Comparison of ENCODE assay signal across 27 cellular contexts in genomic region chr2:167340322-167340721, GRCh38. TPM values are rescaled to one million over a fixed set of nuclear protein-coding genes. Genes with fewer than 3 reads are reported as not detected.
DNase-seq lines count a peak whose midpoint lies in the region; ATAC-seq, FAIRE-seq and TF ChIP-seq lines count a peak whose summit lies in the region.
"Had no signal": no experiment of that assay in that cellular context is flagged by ENCODE, and none has a peak within 500 bp of the region (broad histone marks: within the 10 kb centered on the region; RNA-seq: fewer than 3 reads in every experiment).

No MANE protein-coding gene starts in this region.

- H4K5ac ChIP-seq in IMR-90 (ENCODE audit: low read depth, low read length): no peak overlapping the region

- no peak overlapping the region for H3K4me3 ChIP-seq in HepG2 (replicated peaks in 1 of 3; ENCODE audit: insufficient read depth in 1 of 3, low read depth in 2 of 3, low read length in 3 of 3)
- no peak overlapping the region for H3K4me3 ChIP-seq in right lobe of liver
- H3K4me3 ChIP-seq in IMR-90 (ENCODE audit: insufficient read depth, low read depth, low read length): no peak overlapping the region
- no peak overlapping the region for H3K4me3 ChIP-seq in K562
- H3K4me3 ChIP-seq: BLaER1, GM12878 had no signal

- no peak overlapping the region for H3K27ac ChIP-seq in HepG2 (ENCODE audit: extremely low read length, insufficient read depth, low read length)
- H3K27ac ChIP-seq in right lobe of liver: no peak overlapping the region
- H3K27ac ChIP-seq in IMR-90 (ENCODE audit: insufficient read depth, low read length): no peak overlapping the region
- H3K27ac ChIP-seq in K562 (ENCODE audit: extremely low read depth, low read depth, low read length): no peak overlapping the region
- H3K27ac ChIP-seq: 22Rv1, BLaER1 had no signal

- H3K4me2 ChIP-seq in HepG2 (ENCODE audit: low read depth, low read length) (no peak overlapping the region), IMR-90 (ENCODE audit: low read depth, low read length) (no peak overlapping the region), K562 (ENCODE audit: insufficient read depth, low read length) (no peak overlapping the region)
- H3K4me2 ChIP-seq: BLaER1 had no signal

- BruUV-seq in HepG2 (replicated peaks; lab: Mats Ljungman, UMichigan): no TSS peak
- no TSS peak for BruUV-seq in IMR-90 (replicated peaks; lab: Mats Ljungman, UMichigan)
- BruUV-seq in K562 (replicated peaks; lab: Mats Ljungman, UMichigan): no TSS peak

- H3K18ac ChIP-seq in IMR-90 (ENCODE audit: low read depth, low read length): no peak overlapping the region

- no peak overlapping the region for H2BK15ac ChIP-seq in IMR-90 (ENCODE audit: low read depth, low read length)

- H2AFZ ChIP-seq in HepG2 (ENCODE audit: low read length) (no peak overlapping the region), IMR-90 (replicated peaks; ENCODE audit: low read length, poor library complexity) (no peak overlapping the region), K562 (ENCODE audit: low read depth, low read length) (no peak overlapping the region)

- TF ChIP-seq RAD21 in HepG2 (CRISPR knock-in tag; IDR thresholded peaks at IDR 0.05) (no peak), IMR-90 (IDR thresholded peaks at IDR 0.05; ENCODE audit: low read length) (no peak), K562 (CRISPR knock-in tag; conservative IDR thresholded peaks at IDR 0.05 in 1 of 2, IDR thresholded peaks at IDR 0.05 in 1 of 2) (no peak)

- TF ChIP-seq POLR2A in HepG2 (IDR thresholded peaks at IDR 0.05; ENCODE audit: insufficient read depth in 1 of 2, low read depth in 2 of 2, low read length in 2 of 2) (no peak), right lobe of liver (IDR thresholded peaks at IDR 0.05) (no peak), IMR-90 (IDR thresholded peaks at IDR 0.05; ENCODE audit: low read depth, low read length) (no peak), K562 (conservative IDR thresholded peaks at IDR 0.05) (no peak)

- H3K14ac ChIP-seq in IMR-90 (replicated peaks; ENCODE audit: low read depth, low read length): no peak overlapping the region

- no peak for TF ChIP-seq EP300 in HepG2 (IDR thresholded peaks at IDR 0.05; ENCODE audit: low read depth in 2 of 2, low read length in 2 of 2)
- TF ChIP-seq EP300 in HepG2 (CRISPR knock-in tag; IDR thresholded peaks at IDR 0.05; ENCODE audit: borderline replicate concordance): no peak
- no peak for TF ChIP-seq EP300 in K562 (IDR thresholded peaks at IDR 0.05; ENCODE audit: low read length)

- no peak overlapping the region for H2BK20ac ChIP-seq in IMR-90 (ENCODE audit: low read depth, low read length)

- H3K36me3 ChIP-seq in HepG2 (replicated peaks in 1 of 2; ENCODE audit: control insufficient read depth in 1 of 2, insufficient read depth in 2 of 2, low read length in 2 of 2): no peaks in the 10 kb centered on the region
- H3K36me3 ChIP-seq in right lobe of liver: no peaks in the 10 kb centered on the region
- no peaks in the 10 kb centered on the region for H3K36me3 ChIP-seq in IMR-90 (ENCODE audit: control insufficient read depth, insufficient read depth, low read length)
- no peaks in the 10 kb centered on the region for H3K36me3 ChIP-seq in K562 (ENCODE audit: control insufficient read depth, insufficient read depth, low read length)
- H3K36me3 ChIP-seq: BE2C, BLaER1 had no signal

- H3K9me1 ChIP-seq in IMR-90 (ENCODE audit: insufficient read depth, low read length) (no peaks in the 10 kb centered on the region), K562 (ENCODE audit: control insufficient read depth, insufficient read depth, low read length) (no peaks in the 10 kb centered on the region)

- TF ChIP-seq CTCF in HepG2 (CRISPR knock-in tag; IDR thresholded peaks at IDR 0.05) (no peak), right lobe of liver (IDR thresholded peaks at IDR 0.05) (no peak), IMR-90 (conservative IDR thresholded peaks at IDR 0.05; ENCODE audit: low read depth, low read length) (no peak), K562 (IDR thresholded peaks at IDR 0.05 in 2 of 3, conservative IDR thresholded peaks at IDR 0.05 in 1 of 3; ENCODE audit: insufficient read depth in 2 of 3, low read depth in 1 of 3, low read length in 3 of 3) (no peak)

- H2AK9ac ChIP-seq in IMR-90 (replicated peaks; ENCODE audit: low read depth, low read length, poor library complexity): no peak overlapping the region

- FAIRE-seq in HepG2 (lab: Jason Lieb, UNC): no peak
- no peak for FAIRE-seq in K562 (lab: Jason Lieb, UNC)
- FAIRE-seq: GM12878, GM12892, GM18507, GM19239 had no signal

- intact Hi-C loops in HepG2 (cut with micrococcal nuclease; ENCODE audit: unreplicated experiment): loop anchor here (5.0 kb wide), 1 partner anchor 777 kb away; no protein-coding TSS in a partner anchor
- intact Hi-C loops in right lobe of liver (cut with DNase I): no loop called here
- intact Hi-C loops in IMR-90 (cut with micrococcal nuclease): no loop called here
- intact Hi-C loops in K562 (cut with micrococcal nuclease): no loop called here

- in situ Hi-C loops in HepG2 (cut with HindIII; ENCODE audit: extremely low pct_ligation_motif_present, low pct_unique_long_range_greater_than_20kb) (no loop called here), IMR-90 (cut with MboI; ENCODE audit: low sequenced_read_pairs) (no loop called here), K562 (cut with MboI) (no loop called here)

- no peaks in the 10 kb centered on the region for H3K27me3 ChIP-seq in HepG2 (ENCODE audit: control insufficient read depth in 1 of 2, insufficient read depth in 2 of 2, low read length in 2 of 2)
- H3K27me3 ChIP-seq in right lobe of liver: no peaks in the 10 kb centered on the region
- H3K27me3 ChIP-seq in IMR-90 (ENCODE audit: control insufficient read depth, insufficient read depth, low read length): no peaks in the 10 kb centered on the region
- no peaks in the 10 kb centered on the region for H3K27me3 ChIP-seq in K562 (ENCODE audit: control insufficient read depth in 2 of 2, insufficient read depth in 2 of 2, low read length in 2 of 2)
- H3K27me3 ChIP-seq: BE2C, BLaER1 had no signal

- no peak overlapping the region for H4K8ac ChIP-seq in IMR-90 (ENCODE audit: low read depth in 2 of 2, low read length in 2 of 2)

- no peak overlapping the region for H2BK120ac ChIP-seq in IMR-90 (ENCODE audit: low read depth, low read length)

- H3K9ac ChIP-seq in HepG2 (ENCODE audit: insufficient read depth, low read depth, low read length): no peak overlapping the region
- no peak overlapping the region for H3K9ac ChIP-seq in IMR-90 (ENCODE audit: low read depth, low read length)
- H3K9ac ChIP-seq in K562 (ENCODE audit: insufficient read depth in 1 of 2, low read depth in 2 of 2, low read length in 2 of 2): no peak overlapping the region
- H3K9ac ChIP-seq: BLaER1 had no signal

- no peaks in the 10 kb centered on the region for H3K79me1 ChIP-seq in IMR-90 (ENCODE audit: low read depth in 1 of 2, low read length in 2 of 2)

- dilution Hi-C loops in IMR-90 (cut with HindIII; ENCODE audit: low sequenced_read_pairs, unreplicated experiment): no loop called here

- H3K79me2 ChIP-seq in HepG2 (ENCODE audit: insufficient read depth, low read length): no peaks in the 10 kb centered on the region
- no peaks in the 10 kb centered on the region for H3K79me2 ChIP-seq in K562 (ENCODE audit: control insufficient read depth, insufficient read depth, low read length)

- ATAC-seq in HepG2 (no peak), right lobe of liver (no peak), IMR-90 (ENCODE audit: low read depth) (no peak), K562 (no peak), GM18861 (IDR thresholded peaks at IDR 0.05; ENCODE audit: unreplicated experiment) (no peak)
- ATAC-seq: GM12878 had no signal

- no peak overlapping the region for H4K91ac ChIP-seq in IMR-90 (ENCODE audit: insufficient read depth, low read depth, low read length)

- H3K9me3 ChIP-seq in HepG2 (ENCODE audit: low read length) (no peaks in the 10 kb centered on the region), right lobe of liver (no peaks in the 10 kb centered on the region), IMR-90 (ENCODE audit: control insufficient read depth, insufficient read depth, low read length) (no peaks in the 10 kb centered on the region), K562 (replicated peaks; ENCODE audit: control insufficient read depth, insufficient read depth, low read depth, low read length) (no peaks in the 10 kb centered on the region)
- H3K9me3 ChIP-seq: BE2C, BLaER1 had no signal

- no peak for DNase-seq in HepG2 (ENCODE audit: low spot score)
- no peak for DNase-seq in right lobe of liver
- no peak for DNase-seq in IMR-90
- no peak for DNase-seq in K562 (ENCODE audit: extremely low read depth in 1 of 4, low spot score in 3 of 4)
- no peak for DNase-seq in stimulated activated naive CD4-positive, alpha-beta T cell treated with Interleukin-2 at 50 U/mL for 16 hours (lab: John Stamatoyannopoulos, UW)
- DNase-seq: ACHN; BE2C; C1 segment of cervical spinal cord; CD4-positive, alpha-beta memory T cell; CD4-positive, CD25-positive, alpha-beta regulatory T cell; CD8-positive, alpha-beta memory T cell; COR-L47; DMS 273 treated with DMSO at 0.1 percent for 48 hours; DMS153; DMS53; DMS79; DND-41; EL; GDM1 had no signal

- 43% methylated on average over 4 of the region's 4 CpGs for WGBS in HepG2 (ENCODE audit: low lambda C conversion rate)
- WGBS in right lobe of liver (ENCODE audit: insufficient coverage, low coverage, low lambda C conversion rate, missing lambda C conversion rate): 75% methylated on average over 4 of the region's 4 CpGs
- WGBS in IMR-90 (ENCODE audit: extremely low coverage in 2 of 2, insufficient read length in 1 of 2), 2 experiments: no CpG with 5 or more reads among the region's 4 CpGs
- 7% methylated on average over 4 of the region's 4 CpGs for WGBS in K562 (ENCODE audit: insufficient coverage, low coverage, missing lambda C conversion rate)

- CTCF ChIA-PET in HepG2 (lab: Yijun Ruan, JAX; ENCODE audit: low intra/inter-chr PET ratio, low total read pairs) (no interaction called here), IMR-90 (lab: Yijun Ruan, JAX) (interaction anchor here (1.6 kb wide), 1 partner anchor 10 kb away, joined by 3 read pairs; no protein-coding TSS in a partner anchor), K562 (lab: Yijun Ruan, JAX; ENCODE audit: low intra/inter-chr PET ratio) (no interaction called here)

- no peak overlapping the region for H3K56ac ChIP-seq in IMR-90 (ENCODE audit: extremely low read depth, insufficient read depth, low read length)

- no peaks in the 10 kb centered on the region for H3K4me1 ChIP-seq in HepG2 (ENCODE audit: insufficient read depth, low read length)
- H3K4me1 ChIP-seq in right lobe of liver: no peaks in the 10 kb centered on the region
- H3K4me1 ChIP-seq in IMR-90 (ENCODE audit: control insufficient read depth, insufficient read depth, low read length): no peaks in the 10 kb centered on the region
- H3K4me1 ChIP-seq in K562 (replicated peaks in 1 of 2; ENCODE audit: control insufficient read depth in 2 of 2, insufficient read depth in 2 of 2, low read length in 2 of 2): no peaks in the 10 kb centered on the region
- H3K4me1 ChIP-seq: BE2C, BLaER1 had no signal

- no peak overlapping the region for H2AK5ac ChIP-seq in IMR-90 (ENCODE audit: low read depth, low read length)

- POLR2A ChIA-PET in HepG2 (lab: Yijun Ruan, JAX): no interaction called here
- POLR2A ChIA-PET in IMR-90 (lab: Charles Lee; ENCODE audit: unreplicated experiment): no interaction called here
- POLR2A ChIA-PET in K562 (lab: Yijun Ruan, JAX): no interaction called here

- no peak overlapping the region for H2BK5ac ChIP-seq in IMR-90 (ENCODE audit: low read depth, low read length, poor library complexity, severe bottlenecking)

- H4K20me1 ChIP-seq in HepG2 (ENCODE audit: insufficient read depth, low read length): no peaks in the 10 kb centered on the region
- H4K20me1 ChIP-seq in IMR-90 (ENCODE audit: insufficient read depth, low read length): no peaks in the 10 kb centered on the region
- H4K20me1 ChIP-seq in K562 (replicated peaks; ENCODE audit: control insufficient read depth, insufficient read depth, low read length): no peaks in the 10 kb centered on the region
- H4K20me1 ChIP-seq: BLaER1 had no signal

- H3K4ac ChIP-seq in IMR-90 (ENCODE audit: low read depth, low read length): no peak overlapping the region

- H3K23ac ChIP-seq in IMR-90 (ENCODE audit: low read depth, low read length): no peak overlapping the region

RNA-seq across cellular contexts. Expression of gene B3GALT1, which starts 47.5 kb away (rescaled TPM):
- total RNA-seq in HepG2 (2016; rRNA removed; fragmentation: Illumina TruSeq; extraction: Trizol) (0.02 and 0.07 TPM in 2 replicates), right lobe of liver (under 1 TPM in 2 of 6 experiments, not detected in 4; 0.04 to 0.06 TPM), IMR-90 (2012; rRNA removed) (0.83 and 0.90 TPM in 2 replicates), K562 (2014; rRNA removed) (not detected in 2 replicates), K562 (2014; rRNA removed; fragmentation: Illumina TruSeq; extraction: Trizol) (not detected in 2 replicates), K562 (2015; rRNA removed; fragmentation: Illumina TruSeq; extraction: Trizol) (not detected in 2 replicates), K562 (2021) (not detected in 2 replicates)
- total RNA-seq in HepG2 (2016; cell fraction: cytosol; rRNA removed; fragmentation: Illumina TruSeq; extraction: Trizol; ENCODE audit: low read depth): not detected in 2 replicates
- total RNA-seq in HepG2 (2016; cell fraction: insoluble cytoplasmic fraction; rRNA removed; fragmentation: Illumina TruSeq; extraction: Trizol): not detected in 2 replicates
- total RNA-seq in HepG2 (2016; cell fraction: membrane; rRNA removed; fragmentation: Illumina TruSeq; extraction: Trizol): not detected in 2 replicates
- total RNA-seq in HepG2 (2016; cell fraction: nucleus; rRNA removed; fragmentation: Illumina TruSeq; extraction: Trizol): not detected in 2 replicates
- polyA plus RNA-seq in HepG2 (2011; rRNA removed) (0.03 TPM in 1 of 2 replicates, not detected in the other), IMR-90 (2012; rRNA removed) (0.19 and 0.24 TPM in 2 replicates), K562 (2011; rRNA removed) (0.01 TPM in 1 of 2 replicates, not detected in the other), K562 (2014; fragmentation: Illumina TruSeq; extraction: Trizol) (not detected in 2 replicates), K562 (2014; fragmentation: Nextera tagmentation; extraction: Ambion mirVana) (under 1 TPM; 0.43 to 0.83 TPM), K562 (2014; rRNA removed) (not detected in 2 replicates)
- polyA plus RNA-seq in HepG2 (2011; cell fraction: cytosol; rRNA removed): 0.01 TPM in 1 of 2 replicates, not detected in the other
- not detected in 2 replicates for polyA plus RNA-seq in HepG2 (2011; cell fraction: nucleus; rRNA removed)
- not detected in 2 replicates for polyA plus RNA-seq in HepG2 (2012)
- polyA plus RNA-seq in HepG2 (2016; cell fraction: cytosol; fragmentation: Illumina TruSeq; extraction: Trizol; ENCODE audit: low read depth): not detected in 2 replicates
- polyA plus RNA-seq in HepG2 (2016; cell fraction: insoluble cytoplasmic fraction; fragmentation: Illumina TruSeq; extraction: Trizol; ENCODE audit: low read depth): not detected in 2 replicates
- not detected in 2 replicates for polyA plus RNA-seq in HepG2 (2016; cell fraction: membrane; fragmentation: Illumina TruSeq; extraction: Trizol; ENCODE audit: low read depth)
- 0.18 TPM in 1 of 2 replicates, not detected in the other for polyA plus RNA-seq in HepG2 (2016; cell fraction: nucleus; fragmentation: Illumina TruSeq; extraction: Trizol; ENCODE audit: insufficient read depth, low read depth)
- polyA minus RNA-seq in HepG2 (2011; rRNA and poly(A)+ RNA removed; ENCODE audit: low replicate concordance): not detected in 2 replicates
- not detected in 2 replicates for polyA minus RNA-seq in HepG2 (2011; cell fraction: cytosol; rRNA and poly(A)+ RNA removed)
- 0.12 TPM in 1 of 2 replicates, not detected in the other for polyA minus RNA-seq in HepG2 (2011; cell fraction: nucleus; rRNA and poly(A)+ RNA removed)
- 0.03 and 0.08 TPM in 2 replicates for polyA plus RNA-seq in IMR-90 (2012; cell fraction: cytosol; rRNA removed)
- 0.02 and 0.31 TPM in 2 replicates for polyA plus RNA-seq in IMR-90 (2012; cell fraction: nucleus; rRNA removed; ENCODE audit: low replicate concordance)
- 0.09 and 0.25 TPM in 2 replicates for total RNA-seq in K562 (2011; cell fraction: chromatin; rRNA removed; ENCODE audit: low replicate concordance)
- not detected in 2 replicates for total RNA-seq in K562 (2011; cell fraction: nucleolus; rRNA removed)
- 0.07 and 0.15 TPM in 2 replicates for total RNA-seq in K562 (2011; cell fraction: nucleoplasm; rRNA removed)
- polyA plus RNA-seq in K562 (2011; cell fraction: cytosol; rRNA removed): not detected in 2 replicates
- polyA plus RNA-seq in K562 (2011; cell fraction: nucleus; rRNA removed): not detected in 2 replicates
- polyA plus RNA-seq in K562 (2012): 0.90 and 1.8 TPM in 2 replicates
- not detected in 2 replicates for polyA minus RNA-seq in K562 (2011; rRNA and poly(A)+ RNA removed)
- not detected in 2 replicates for polyA minus RNA-seq in K562 (2011; cell fraction: cytosol; rRNA and poly(A)+ RNA removed)
- under 0.01 and 0.11 TPM in 2 replicates for polyA minus RNA-seq in K562 (2011; cell fraction: nucleus; rRNA and poly(A)+ RNA removed)
- total RNA-seq: CD4-positive, alpha-beta memory T cell; CD4-positive, CD25-positive, alpha-beta regulatory T cell had no signal
- polyA plus RNA-seq: CD14-positive monocyte; CD4-positive, alpha-beta memory T cell; CD4-positive, CD25-positive, alpha-beta regulatory T cell; CD8-positive, alpha-beta memory T cell; GM12878 had no signal

Comparison
In these comparisons a context has a peak if more than half of its experiments do, and no peak if none do; other contexts are left out.
1. Of the 241 proteins assayed by ChIP-seq in both HepG2 and K562: peak only in HepG2: MAFF; only in K562: MAFG; in both: MAFK; in neither: 238.